ENCODE assay signal across 8 cellular contexts in the genomic region with DNA sequence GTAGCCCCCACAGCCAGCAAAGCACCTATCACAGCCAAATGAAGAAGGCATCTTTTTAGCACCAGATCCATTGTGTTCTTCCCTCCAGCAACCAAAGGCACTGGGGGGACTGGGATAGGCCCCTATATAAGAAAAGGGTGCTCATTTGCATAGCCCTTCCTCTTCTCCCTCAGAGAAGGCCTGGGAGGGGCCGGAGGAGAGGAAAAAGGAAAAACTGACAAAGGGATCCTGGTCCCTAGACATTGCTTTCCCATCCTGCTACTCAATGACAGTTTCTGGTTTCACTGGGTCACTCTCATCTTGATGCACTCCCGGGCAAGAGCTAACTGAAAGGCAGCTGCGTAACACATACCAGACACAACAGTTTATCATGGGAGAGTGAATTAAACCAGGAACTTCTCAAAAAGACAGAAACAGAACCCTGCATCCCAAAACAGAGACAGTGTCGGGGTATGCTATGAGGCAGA. TPM values are rescaled to one million over a fixed set of nuclear protein-coding genes. Genes with fewer than 3 reads are reported as not detected.
DNase-seq lines count a peak whose midpoint lies in the region; ATAC-seq lines count a peak whose summit lies in the region.

A gene (minus strand): TSS at position 102 of the 467 bp plus-strand sequence. CDS start 31 bp downstream, at position 71.

- H3K9me3 Mint-ChIP-seq in activated naive CD4-positive, alpha-beta T cell treated with anti-CD3 and anti-CD28 coated beads, Interleukin-2, amount 50 U/mL, for 24 hours, result no peaks in the 10 kb centered on the region
- no peaks in the 10 kb centered on the region for H3K9me3 Mint-ChIP-seq in activated T-helper 2 cell treated with anti-CD3 and anti-CD28 coated beads, Interferon-gamma antibody, Interleukin-2, Interleukin-4, amounts not matched to agents 10 μg/mL and 5 μg/mL and 100 μg/mL, durations not matched to agents 14 hours and 24 hours and 36 hours

- peak within 1 kb of the TSS; percentile 73 to 86 (median 85) for H3K9ac ChIP-seq in skeletal muscle tissue (ENCODE audit: low read depth in 1 of 3, low read length in 3 of 3)

- H3K27ac ChIP-seq in right cardiac atrium (ENCODE audit: low read length), result peak within 1 kb of the TSS; percentile 71
- H3K27ac ChIP-seq in skeletal muscle tissue (ENCODE audit: low read depth, low read length), result peak within 1 kb of the TSS; percentile 61

- intact Hi-C loops in activated T-helper 2 cell treated with anti-CD3 and anti-CD28 coated beads, Interferon-gamma antibody, Interleukin-2, Interleukin-4, amounts not matched to agents 10 μg/mL and 5 μg/mL and 100 μg/mL, durations not matched to agents 14 hours and 24 hours and 36 hours (cut with micrococcal nuclease), result no loop called here
- intact Hi-C loops in right cardiac atrium (cut with DNase I), result no loop called here

- ATAC-seq in right cardiac atrium, result peak; percentile 16 to 55

- H3K36me3 Mint-ChIP-seq in activated naive CD4-positive, alpha-beta T cell treated with anti-CD3 and anti-CD28 coated beads, Interleukin-2, amount 50 U/mL, for 24 hours, result no peaks in the 10 kb centered on the region
- peaks cover 25% of the 10 kb centered on the region for H3K36me3 Mint-ChIP-seq in activated T-helper 2 cell treated with anti-CD3 and anti-CD28 coated beads, Interferon-gamma antibody, Interleukin-2, Interleukin-4, amounts not matched to agents 10 μg/mL and 5 μg/mL and 100 μg/mL, durations not matched to agents 14 hours and 24 hours and 36 hours (ENCODE audit: low read depth)

- peaks cover 0 to 2% (median under 1%) of the 10 kb centered on the region in 3 donors for H3K36me3 ChIP-seq in skeletal muscle tissue (ENCODE audit: control insufficient read depth in 3 of 3, insufficient read depth in 3 of 3, low read length in 3 of 3)

- no peak for DNase-seq in activated naive CD4-positive, alpha-beta T cell (lab: John Stamatoyannopoulos, UW)
- DNase-seq in activated T-helper 2 cell treated with anti-CD3 and anti-CD28 coated beads, Interferon-gamma antibody, Interleukin-2, Interleukin-4, amounts not matched to agents 10 μg/mL and 5 μg/mL and 100 μg/mL, durations not matched to agents 14 hours and 24 hours and 36 hours (ENCODE audit: low spot score), result no peak
- no peak for DNase-seq in right cardiac atrium
- no peak for DNase-seq in stimulated activated CD4-positive, alpha-beta T cell treated with anti-CD3 and anti-CD28 coated beads, Interleukin-4, amount 100 ng/mL, for 4 hours
- DNase-seq in stimulated activated CD8-positive, alpha-beta memory T cell treated with anti-CD3 and anti-CD28 coated beads, Interleukin-4, amount 100 ng/mL, for 48 hours, result no peak
- DNase-seq in kidney tubule cell (ENCODE audit: low spot score), result no peak

- H3K27ac Mint-ChIP-seq in activated naive CD4-positive, alpha-beta T cell treated with anti-CD3 and anti-CD28 coated beads, Interleukin-2, amount 50 U/mL, for 24 hours, result peak within 1 kb of the TSS; percentile 92
- H3K27ac Mint-ChIP-seq in activated T-helper 2 cell treated with anti-CD3 and anti-CD28 coated beads, Interferon-gamma antibody, Interleukin-2, Interleukin-4, amounts not matched to agents 10 μg/mL and 5 μg/mL and 100 μg/mL, durations not matched to agents 14 hours and 24 hours and 36 hours, result peak within 1 kb of the TSS; percentile 88

- H3K4me1 ChIP-seq in right cardiac atrium (ENCODE audit: control insufficient read depth, insufficient read depth, low read length), result peaks cover 2% of the 10 kb centered on the region
- H3K4me1 ChIP-seq in skeletal muscle tissue (ENCODE audit: control insufficient read depth in 3 of 3, insufficient read depth in 3 of 3, low read length in 3 of 3), result peaks cover 9 to 14% (median 12%) of the 10 kb centered on the region in 3 donors

- H3K9me3 ChIP-seq in right cardiac atrium (ENCODE audit: control insufficient read depth, low read length) (no peaks in the 10 kb centered on the region), skeletal muscle tissue (ENCODE audit: control insufficient read depth in 3 of 3, low read length in 3 of 3) (no peaks in the 10 kb centered on the region)

- peak within 1 kb of the TSS; percentile 96 for H3K4me3 Mint-ChIP-seq in activated naive CD4-positive, alpha-beta T cell treated with anti-CD3 and anti-CD28 coated beads, Interleukin-2, amount 50 U/mL, for 24 hours
- H3K4me3 Mint-ChIP-seq in activated T-helper 2 cell treated with anti-CD3 and anti-CD28 coated beads, Interferon-gamma antibody, Interleukin-2, Interleukin-4, amounts not matched to agents 10 μg/mL and 5 μg/mL and 100 μg/mL, durations not matched to agents 14 hours and 24 hours and 36 hours (ENCODE audit: low read depth), result peak within 1 kb of the TSS; percentile 99

- H3K4me3 ChIP-seq in right cardiac atrium (ENCODE audit: low read length) (peak within 1 kb of the TSS; percentile 71), skeletal muscle tissue (ENCODE audit: low read length in 3 of 3) (peak within 1 kb of the TSS; percentile 63 to 82 (median 76))

- 4% methylated on average over 4 of the region's 4 CpGs for WGBS in right cardiac atrium

- peaks cover 33% of the 10 kb centered on the region for H3K4me1 Mint-ChIP-seq in activated naive CD4-positive, alpha-beta T cell treated with anti-CD3 and anti-CD28 coated beads, Interleukin-2, amount 50 U/mL, for 24 hours
- peaks cover 31% of the 10 kb centered on the region for H3K4me1 Mint-ChIP-seq in activated T-helper 2 cell treated with anti-CD3 and anti-CD28 coated beads, Interferon-gamma antibody, Interleukin-2, Interleukin-4, amounts not matched to agents 10 μg/mL and 5 μg/mL and 100 μg/mL, durations not matched to agents 14 hours and 24 hours and 36 hours (ENCODE audit: low read depth)

- no peaks in the 10 kb centered on the region for H3K27me3 ChIP-seq in right cardiac atrium (ENCODE audit: control insufficient read depth, insufficient read depth)
- H3K27me3 ChIP-seq in skeletal muscle tissue (ENCODE audit: control insufficient read depth in 3 of 3, insufficient read depth in 3 of 3, low read length in 3 of 3), result no peaks in the 10 kb centered on the region

- H3K27me3 Mint-ChIP-seq in activated naive CD4-positive, alpha-beta T cell treated with anti-CD3 and anti-CD28 coated beads, Interleukin-2, amount 50 U/mL, for 24 hours, result no peaks in the 10 kb centered on the region
- no peaks in the 10 kb centered on the region for H3K27me3 Mint-ChIP-seq in activated T-helper 2 cell treated with anti-CD3 and anti-CD28 coated beads, Interferon-gamma antibody, Interleukin-2, Interleukin-4, amounts not matched to agents 10 μg/mL and 5 μg/mL and 100 μg/mL, durations not matched to agents 14 hours and 24 hours and 36 hours (ENCODE audit: low read depth)

RNA-seq across cellular contexts. Expression of the gene that starts here (rescaled TPM):
- total RNA-seq in activated T-helper 2 cell treated with anti-CD3 and anti-CD28 coated beads, Interferon-gamma antibody, Interleukin-2, Interleukin-4, amounts not matched to agents 10 μg/mL and 5 μg/mL and 100 μg/mL, durations not matched to agents 14 hours and 24 hours and 36 hours, result 0.32 and 0.37 TPM in 2 replicates
- total RNA-seq in right cardiac atrium (1 to 10 TPM in 3 of 4 donors, under 1 TPM in 1; 0.86 to 2.2 (median 1.2) TPM), skeletal muscle tissue (0.52 TPM)
- 0.45 TPM for polyA plus RNA-seq in right cardiac atrium
